7 cellular contexts compared by ENCODE assay signal in genomic region chr18:55365342-55365741, GRCh38.
"Had no signal": no experiment of that assay in that cellular context is flagged by ENCODE, and none has a peak within 500 bp of the region (broad histone marks: within the 10 kb centered on the region; RNA-seq: fewer than 3 reads in every experiment).

No MANE protein-coding gene starts in this region.

- H3K4me3 Mint-ChIP-seq: HFFc6 had no signal

- ATAC-seq: HCT116, HepG2, K562 had no signal

- H3K27ac Mint-ChIP-seq: HFFc6 had no signal

- DNase-seq: GM23248, GOT3, H7, HFFc6 had no signal

- H3K9me3 Mint-ChIP-seq: HFFc6 had no signal
